In genomic region chr9:131503626-131504465, GRCh38 we compare ENCODE assay signal across 9 cellular contexts. TPM values are rescaled to one million over a fixed set of nuclear protein-coding genes. Genes with fewer than 3 reads are reported as not detected.
DNase-seq lines count a peak whose midpoint lies in the region; ATAC-seq and TF ChIP-seq lines count a peak whose summit lies in the region.
"Had no signal": no experiment of that assay in that cellular context is flagged by ENCODE, and none has a peak within 500 bp of the region (broad histone marks: within the 10 kb centered on the region; RNA-seq: fewer than 3 reads in every experiment).

No MANE protein-coding gene starts in this region.

- H3K9ac ChIP-seq in NT2/D1 (ENCODE audit: insufficient read length, low read depth) = peak overlapping the region; percentile 92

- peaks cover 9% of the 10 kb centered on the region for H3K4me1 ChIP-seq in NT2/D1 (ENCODE audit: insufficient read depth, insufficient read length)

- no peak for ATAC-seq in GM21367 (IDR thresholded peaks at IDR 0.05; ENCODE audit: unreplicated experiment)

- intact Hi-C loops in activated T-helper 1 cell treated with anti-CD3 and anti-CD28 coated beads, Interleukin-12 subunit alpha, Interleukin-12 subunit beta, Interleukin-2, Interleukin-4 antibody, amounts not matched to agents 30 ng/mL and 10 ng/mL and 1 ng/mL, durations not matched to agents 14 hours and 24 hours and 36 hours (cut with micrococcal nuclease) = loop anchor here (1.0 to 5.0 kb wide), 9 partner anchors 109 to 848 kb away; partner anchors contain the start of genes NUP214 and SETX

- peaks cover 43% of the 10 kb centered on the region for H3K36me3 ChIP-seq in NT2/D1 (ENCODE audit: insufficient read depth, insufficient read length, low read length)

- peaks cover 20% of the 10 kb centered on the region for H3K36me3 Mint-ChIP-seq in activated T-helper 1 cell treated with anti-CD3 and anti-CD28 coated beads, Interleukin-12 subunit alpha, Interleukin-12 subunit beta, Interleukin-2, Interleukin-4 antibody, amounts not matched to agents 30 ng/mL and 10 ng/mL and 1 ng/mL, durations not matched to agents 14 hours and 24 hours and 36 hours (ENCODE audit: low read depth)

- peak overlapping the region; percentile 90 for H3K27ac Mint-ChIP-seq in activated T-helper 1 cell treated with anti-CD3 and anti-CD28 coated beads, Interleukin-12 subunit alpha, Interleukin-12 subunit beta, Interleukin-2, Interleukin-4 antibody, amounts not matched to agents 30 ng/mL and 10 ng/mL and 1 ng/mL, durations not matched to agents 14 hours and 24 hours and 36 hours

- H3K9me3 ChIP-seq in NT2/D1 (ENCODE audit: insufficient read depth, low read length) = no peaks in the 10 kb centered on the region

- H3K27me3 ChIP-seq in NT2/D1 (ENCODE audit: insufficient read depth, insufficient read length) = peaks cover 6% of the 10 kb centered on the region

- H3K9me3 Mint-ChIP-seq in activated T-helper 1 cell treated with anti-CD3 and anti-CD28 coated beads, Interleukin-12 subunit alpha, Interleukin-12 subunit beta, Interleukin-2, Interleukin-4 antibody, amounts not matched to agents 30 ng/mL and 10 ng/mL and 1 ng/mL, durations not matched to agents 14 hours and 24 hours and 36 hours = no peaks in the 10 kb centered on the region

- peaks cover 48% of the 10 kb centered on the region for H3K4me1 Mint-ChIP-seq in activated T-helper 1 cell treated with anti-CD3 and anti-CD28 coated beads, Interleukin-12 subunit alpha, Interleukin-12 subunit beta, Interleukin-2, Interleukin-4 antibody, amounts not matched to agents 30 ng/mL and 10 ng/mL and 1 ng/mL, durations not matched to agents 14 hours and 24 hours and 36 hours (ENCODE audit: low read depth)

- peak overlapping the region; percentile 99 for H3K4me3 ChIP-seq in GM12875 (ENCODE audit: low read depth, low read length)
- peak overlapping the region; percentile 85 for H3K4me3 ChIP-seq in NT2/D1 (ENCODE audit: insufficient read length, low read depth)
- H3K4me3 ChIP-seq in foreskin fibroblast (ENCODE audit: low read depth in 1 of 2, low read length in 2 of 2) = peak overlapping the region; percentile 86 to 88
- H3K4me3 ChIP-seq in retinal pigment epithelial cell (ENCODE audit: low read length) = peak overlapping the region; percentile 73

- TF ChIP-seq CTCF in GM12875 (IDR thresholded peaks at IDR 0.05; ENCODE audit: borderline replicate concordance, insufficient read depth, low read depth, low read length) (no peak), foreskin fibroblast (IDR thresholded peaks at IDR 0.05; ENCODE audit: low read depth, low read length) (no peak), retinal pigment epithelial cell (conservative IDR thresholded peaks at IDR 0.05; ENCODE audit: low read depth, low read length) (peak; percentile 0)

- DNase-seq in NT2/D1 (ENCODE audit: low read depth, low spot score) (no peak), foreskin fibroblast (peak; percentile 56 to 78), retinal pigment epithelial cell (ENCODE audit: low read depth) (no peak), SW 1271 (lab: John Stamatoyannopoulos, UW) (no peak), NCI-H2107 (lab: John Stamatoyannopoulos, UW) (no peak)
- DNase-seq in activated T-helper 1 cell treated with anti-CD3 and anti-CD28 coated beads, Interleukin-12 subunit alpha, Interleukin-12 subunit beta, Interleukin-2, Interleukin-4 antibody, amounts not matched to agents 30 ng/mL and 10 ng/mL and 1 ng/mL, durations not matched to agents 14 hours and 24 hours and 36 hours (ENCODE audit: low spot score) = peak; percentile 72

- peak overlapping the region; percentile 93 for H3K4me3 Mint-ChIP-seq in activated T-helper 1 cell treated with anti-CD3 and anti-CD28 coated beads, Interleukin-12 subunit alpha, Interleukin-12 subunit beta, Interleukin-2, Interleukin-4 antibody, amounts not matched to agents 30 ng/mL and 10 ng/mL and 1 ng/mL, durations not matched to agents 14 hours and 24 hours and 36 hours

- no peaks in the 10 kb centered on the region for H3K27me3 Mint-ChIP-seq in activated T-helper 1 cell treated with anti-CD3 and anti-CD28 coated beads, Interleukin-12 subunit alpha, Interleukin-12 subunit beta, Interleukin-2, Interleukin-4 antibody, amounts not matched to agents 30 ng/mL and 10 ng/mL and 1 ng/mL, durations not matched to agents 14 hours and 24 hours and 36 hours (ENCODE audit: insufficient read depth)

RNA-seq across cellular contexts. Expression of gene POMT1, which starts 1.1 kb away (rescaled TPM):
- total RNA-seq in activated T-helper 1 cell treated with anti-CD3 and anti-CD28 coated beads, Interleukin-12 subunit alpha, Interleukin-12 subunit beta, Interleukin-2, Interleukin-4 antibody, amounts not matched to agents 30 ng/mL and 10 ng/mL and 1 ng/mL, durations not matched to agents 14 hours and 24 hours and 36 hours = 39.1 and 39.3 TPM in 2 replicates

RNA-seq across cellular contexts. Expression of gene UCK1, which starts 27.2 kb away (rescaled TPM):
- 26.9 and 28.0 TPM in 2 replicates for total RNA-seq in activated T-helper 1 cell treated with anti-CD3 and anti-CD28 coated beads, Interleukin-12 subunit alpha, Interleukin-12 subunit beta, Interleukin-2, Interleukin-4 antibody, amounts not matched to agents 30 ng/mL and 10 ng/mL and 1 ng/mL, durations not matched to agents 14 hours and 24 hours and 36 hours

RNA-seq across cellular contexts. Expression of gene PRRT1B, which starts 41.5 kb away (rescaled TPM):
- total RNA-seq in activated T-helper 1 cell treated with anti-CD3 and anti-CD28 coated beads, Interleukin-12 subunit alpha, Interleukin-12 subunit beta, Interleukin-2, Interleukin-4 antibody, amounts not matched to agents 30 ng/mL and 10 ng/mL and 1 ng/mL, durations not matched to agents 14 hours and 24 hours and 36 hours = not detected in 2 replicates
- total RNA-seq: dermis microvascular lymphatic vessel endothelial cell had no signal

Comparison
In these comparisons a context has a peak if more than half of its experiments do, and no peak if none do; other contexts are left out.
1. DNase-seq: peak in activated T-helper 1 cell treated with anti-CD3 and anti-CD28 coated beads, Interleukin-12 subunit alpha, Interleukin-12 subunit beta, Interleukin-2, Interleukin-4 antibody, amounts not matched to agents 30 ng/mL and 10 ng/mL and 1 ng/mL, durations not matched to agents 14 hours and 24 hours and 36 hours (single experiment) and foreskin fibroblast (2 of 2); none in NT2/D1 (single experiment), retinal pigment epithelial cell (single experiment), SW 1271 (0 of 2) and NCI-H2107 (single experiment).
2. Peak in every context shown above with its lines, with median percentiles within 50 percentile points of each other: H3K4me3 ChIP-seq.